8 cellular contexts compared by ENCODE assay signal in the genomic region with DNA sequence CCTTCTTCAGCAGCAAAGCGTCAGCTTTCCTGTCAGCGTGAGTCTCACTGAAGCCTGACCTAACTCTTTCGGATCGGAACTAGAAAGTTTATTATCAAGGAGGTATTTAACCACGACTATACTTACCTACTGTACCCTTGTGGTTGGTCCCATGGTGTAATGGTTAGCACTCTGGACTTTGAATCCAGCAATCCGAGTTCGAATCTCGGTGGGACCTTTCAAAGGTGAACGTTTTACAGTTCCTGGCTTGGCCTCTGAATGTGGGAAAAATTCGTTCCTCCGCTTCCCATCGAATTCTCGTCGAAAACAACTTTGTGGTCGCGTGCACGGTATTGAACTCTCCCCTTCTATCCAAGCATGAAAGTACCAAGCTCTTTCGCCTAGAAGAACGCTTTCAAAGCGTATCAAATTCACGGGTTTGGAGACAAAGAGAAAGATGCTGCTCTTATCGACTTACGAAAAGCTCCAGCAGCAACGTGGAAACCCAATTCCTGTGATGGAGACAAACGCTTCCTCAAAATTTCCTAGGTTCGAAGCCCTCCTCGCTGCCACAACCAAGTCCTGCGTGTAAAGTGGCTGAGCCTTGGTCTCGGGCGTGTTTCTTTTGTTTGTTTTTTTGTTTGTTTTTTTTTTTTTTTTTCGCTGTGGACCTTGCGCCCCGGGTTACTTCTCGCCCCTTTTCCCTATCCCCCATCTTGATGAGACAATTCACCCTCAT.
DNase-seq lines count a peak whose midpoint lies in the region; ATAC-seq and TF ChIP-seq lines count a peak whose summit lies in the region.

No MANE protein-coding gene starts in this region.

- H3K36me3 Mint-ChIP-seq in T-helper 17 cell (ENCODE audit: low read depth) (peaks cover 11% of the 10 kb centered on the region), endothelial cell (ENCODE audit: low read depth, unreplicated experiment) (no peaks in the 10 kb centered on the region)

- ATAC-seq in GM18867 (IDR thresholded peaks at IDR 0.05; ENCODE audit: unreplicated experiment) (peak; percentile 53), T-helper 17 cell (no peak)

- no peak overlapping the region for H3K4me3 ChIP-seq in WERI-Rb-1 (ENCODE audit: low read depth, low read length)

- H3K27me3 ChIP-seq in WERI-Rb-1 (ENCODE audit: insufficient read depth, low read depth, severe bottlenecking) = no peaks in the 10 kb centered on the region

- in situ Hi-C loops in KBM-7 (cut with MboI; ENCODE audit: low pct_unique_long_range_greater_than_20kb, low sequenced_read_pairs) = no loop called here

- peaks cover 11% of the 10 kb centered on the region for H3K9me3 ChIP-seq in T-helper 17 cell (ENCODE audit: control insufficient read depth, low read length, poor library complexity, severe bottlenecking)
- no peaks in the 10 kb centered on the region for H3K9me3 ChIP-seq in WERI-Rb-1 (ENCODE audit: severe bottlenecking)

- H3K27ac Mint-ChIP-seq in T-helper 17 cell (no peak overlapping the region), endothelial cell (ENCODE audit: unreplicated experiment) (peak overlapping the region; percentile 2)

- peaks cover 81% of the 10 kb centered on the region for H3K27me3 Mint-ChIP-seq in T-helper 17 cell
- peaks cover 7% of the 10 kb centered on the region for H3K27me3 Mint-ChIP-seq in endothelial cell (ENCODE audit: unreplicated experiment)

- H3K4me1 Mint-ChIP-seq in T-helper 17 cell (peaks cover 14% of the 10 kb centered on the region), endothelial cell (ENCODE audit: unreplicated experiment) (peaks cover 40% of the 10 kb centered on the region)

- TF ChIP-seq CTCF in endothelial cell (IDR thresholded peaks at IDR 0.05; ENCODE audit: unreplicated experiment) = no peak
- no peak for TF ChIP-seq CTCF in WERI-Rb-1 (IDR thresholded peaks at IDR 0.05; ENCODE audit: low read depth, low read length)

- peak overlapping the region; percentile 26 for H3K4me3 Mint-ChIP-seq in T-helper 17 cell
- peak overlapping the region; percentile 89 for H3K4me3 Mint-ChIP-seq in endothelial cell (ENCODE audit: unreplicated experiment)

- H3K27ac ChIP-seq in WERI-Rb-1 = no peak overlapping the region

- H3K9me3 Mint-ChIP-seq in endothelial cell (ENCODE audit: unreplicated experiment) = no peaks in the 10 kb centered on the region

- H3K36me3 ChIP-seq in WERI-Rb-1 = no peaks in the 10 kb centered on the region

- peak; percentile 57 for DNase-seq in Ammon's horn (ENCODE audit: low spot score)
- DNase-seq in KBM-7 = peak; percentile 87
- no peak for DNase-seq in T-helper 17 cell
- DNase-seq in endothelial cell (ENCODE audit: low spot score) = peak; percentile 75
- peak; percentile 93 for DNase-seq in non-pigmented ciliary epithelial cell (ENCODE audit: low read depth)
- no peak for DNase-seq in WERI-Rb-1
- DNase-seq in NCI-H2029 treated with DMSO at 0.1 percent for 48 hours (lab: John Stamatoyannopoulos, UW) = no peak

Comparison
In these comparisons a context has a peak if more than half of its experiments do, and no peak if none do; other contexts are left out.
1. DNase-seq: peak in Ammon's horn (single experiment), KBM-7 (single experiment), endothelial cell (single experiment) and non-pigmented ciliary epithelial cell (single experiment); none in T-helper 17 cell (0 of 3), WERI-Rb-1 (single experiment) and NCI-H2029 treated with DMSO at 0.1 percent for 48 hours (single experiment).